In the genomic region with DNA sequence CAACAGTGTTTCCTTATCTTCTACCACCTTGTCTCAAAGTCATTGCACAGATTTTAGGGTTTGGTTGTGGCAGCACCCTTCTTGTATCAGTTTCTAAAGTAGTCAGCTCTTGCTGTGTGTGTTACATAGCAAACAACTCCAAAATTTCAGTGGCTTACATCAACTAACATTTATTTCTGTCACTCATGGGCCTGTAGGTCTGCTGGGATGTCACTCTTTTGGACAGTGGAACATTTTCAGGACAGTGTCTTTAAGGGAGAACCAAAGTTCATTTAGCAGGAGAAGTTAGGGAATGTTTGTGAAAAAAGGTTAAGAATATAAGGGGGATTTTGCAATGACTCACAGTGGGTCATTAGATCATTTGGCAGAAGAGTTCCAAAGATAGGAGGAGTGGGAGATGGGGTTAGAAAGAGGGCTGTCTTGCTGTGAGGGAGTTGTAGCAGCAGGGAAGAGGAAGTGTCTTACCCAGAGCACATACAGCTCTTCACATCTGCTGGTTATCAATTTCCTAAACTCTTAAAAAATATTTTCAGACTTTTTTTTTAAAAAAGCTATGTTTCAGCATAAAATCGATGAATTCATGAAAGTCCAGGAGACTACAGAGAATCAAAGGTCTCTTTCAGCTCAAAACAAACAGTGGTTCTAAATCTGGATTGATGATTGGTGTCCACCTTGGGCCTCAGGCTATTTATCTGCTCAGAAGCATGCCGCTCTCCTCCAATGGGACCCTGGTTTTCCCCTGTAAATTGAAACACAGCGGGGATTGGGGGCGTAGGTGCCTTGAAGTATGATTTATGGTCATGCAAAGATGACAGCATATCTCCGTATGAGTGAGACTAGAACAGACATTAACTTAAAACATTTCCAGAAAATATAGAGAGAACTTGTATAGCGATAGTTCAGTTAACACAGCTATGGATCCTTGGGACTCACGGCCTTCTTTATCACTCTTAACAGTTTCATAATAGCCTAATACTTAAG, we compare ENCODE assay signal across 17 cellular contexts.
DNase-seq lines count a peak whose midpoint lies in the region; ATAC-seq, FAIRE-seq and TF ChIP-seq lines count a peak whose summit lies in the region.
"Had no signal": no experiment of that assay in that cellular context is flagged by ENCODE, and none has a peak within 500 bp of the region (broad histone marks: within the 10 kb centered on the region; RNA-seq: fewer than 3 reads in every experiment).

No MANE protein-coding gene starts in this region.

- SMC1A ChIA-PET in GM12878 (lab: Charles Lee; ENCODE audit: uncharacterized antibody, unreplicated experiment), result interaction anchor here (0.8 to 1.5 kb wide), 5 partner anchors 13 to 132 kb away, joined by 3 to 6 read pairs (median 3); no protein-coding TSS in a partner anchor

- no peak for DNase-seq in CD8-positive, alpha-beta T cell
- DNase-seq in Kasumi-1 (lab: John Stamatoyannopoulos, UW) (peak; percentile 23 to 35), GM12878 (ENCODE audit: low read depth, low spot score) (no peak), psoas muscle (no peak), MCF 10A (ENCODE audit: unreplicated experiment) (no peak), esophagus squamous epithelium (lab: John Stamatoyannopoulos, UW) (no peak), ascending aorta (ENCODE audit: low spot score in 2 of 2) (no peak)
- DNase-seq: activated CD4-positive, alpha-beta T cell treated with anti-CD3 and anti-CD28 coated beads for 4 hours; activated naive CD4-positive, alpha-beta T cell treated with anti-CD3 and anti-CD28 coated beads, Interleukin-2, amount 50 U/mL, for 16 hours; CD4-positive, alpha-beta T cell; mammary epithelial cell; NCI-H2227 treated with DMSO at 0.1 percent for 48 hours; retina; T-helper 1 cell had no signal

- no peak overlapping the region for H3K9ac ChIP-seq in GM12878 (ENCODE audit: control insufficient read depth, insufficient read depth, low read length)
- H3K9ac ChIP-seq: KMS-11 had no signal

- CTCF ChIA-PET in CD8-positive, alpha-beta T cell (lab: Charles Lee), result no interaction called here
- CTCF ChIA-PET in GM12878 (lab: Yijun Ruan, JAX) (interaction anchor here (1.1 to 2.1 kb wide), 4 partner anchors 10 to 135 kb away, joined by 3 to 7 read pairs (median 4); no protein-coding TSS in a partner anchor), MCF 10A (lab: Yijun Ruan, JAX) (interaction anchor here (0.6 to 1.4 kb wide), 4 partner anchors 44 to 70 kb away, joined by 3 to 8 read pairs (median 4); no protein-coding TSS in a partner anchor)

- TF ChIP-seq CTCF in CD8-positive, alpha-beta T cell (IDR thresholded peaks at IDR 0.05), result no peak
- TF ChIP-seq CTCF in GM12878 (IDR thresholded peaks at IDR 0.05 in 2 of 3, conservative IDR thresholded peaks at IDR 0.05 in 1 of 3; ENCODE audit: control insufficient read depth in 2 of 3, extremely low read depth in 1 of 3, insufficient read depth in 1 of 3, low read depth in 3 of 3, low read length in 3 of 3) (no peak), psoas muscle (IDR thresholded peaks at IDR 0.05) (no peak), MCF 10A (IDR thresholded peaks at IDR 0.05; ENCODE audit: unreplicated experiment) (no peak), esophagus squamous epithelium (IDR thresholded peaks at IDR 0.05) (no peak), ascending aorta (IDR thresholded peaks at IDR 0.05) (no peak)

- H3K4me1 ChIP-seq in CD8-positive, alpha-beta T cell (ENCODE audit: insufficient read depth, low read length), result no peaks in the 10 kb centered on the region
- H3K4me1 ChIP-seq in GM12878 (ENCODE audit: control insufficient read depth, insufficient read depth, low read length) (no peaks in the 10 kb centered on the region), psoas muscle (peaks cover 4% of the 10 kb centered on the region), esophagus squamous epithelium (no peaks in the 10 kb centered on the region), ascending aorta (peaks cover 0 to 1% of the 10 kb centered on the region in 2 donors)

- no peak for FAIRE-seq in GM12878 (lab: Jason Lieb, UNC)

- no peak for TF ChIP-seq POLR2A in GM12878 (IDR thresholded peaks at IDR 0.05; ENCODE audit: low read depth, low read length)
- no peak for TF ChIP-seq POLR2A in esophagus squamous epithelium (IDR thresholded peaks at IDR 0.05)

- WGBS in GM12878 (ENCODE audit: insufficient coverage, insufficient replicate concordance, low lambda C conversion rate, missing lambda C conversion rate), result 97% methylated on average over 7 of the region's 7 CpGs
- WGBS in psoas muscle, 3 donors, result 95 to 97% (median 96%) methylated on average over 7 of the region's 7 CpGs
- WGBS in esophagus squamous epithelium, 2 donors, result 92 to 97% methylated on average over 7 of the region's 7 CpGs

- no peak for TF ChIP-seq EP300 in GM12878 (IDR thresholded peaks at IDR 0.05; ENCODE audit: borderline replicate concordance in 1 of 2, control insufficient read depth in 1 of 2, low read depth in 2 of 2, low read length in 2 of 2)

- H3K36me3 ChIP-seq in CD8-positive, alpha-beta T cell (ENCODE audit: insufficient read depth, low read length), result no peaks in the 10 kb centered on the region
- H3K36me3 ChIP-seq in GM12878 (ENCODE audit: control insufficient read depth in 2 of 2, insufficient read depth in 2 of 2, low read length in 1 of 2) (no peaks in the 10 kb centered on the region; a peak in 1 of 4 replicates), psoas muscle (ENCODE audit: insufficient read depth in 1 of 2, low read depth in 1 of 2) (peaks cover 0 to 4% of the 10 kb centered on the region in 2 donors), esophagus squamous epithelium (peaks cover 0 to 32% (median 0%) of the 10 kb centered on the region in 3 donors), ascending aorta (no peaks in the 10 kb centered on the region)

- intact Hi-C loops in CD8-positive, alpha-beta T cell (cut with DNase I, micrococcal nuclease), result no loop called here
- intact Hi-C loops in GM12878 (cut with micrococcal nuclease; ENCODE audit: unreplicated experiment) (no loop called here), psoas muscle (cut with DNase I) (no loop called here), MCF 10A (cut with micrococcal nuclease) (no loop called here), esophagus squamous epithelium (cut with DNase I) (no loop called here), ascending aorta (cut with DNase I) (no loop called here)

- H3K27ac Mint-ChIP-seq in CD8-positive, alpha-beta T cell, result peak overlapping the region; percentile 64
- H3K27ac Mint-ChIP-seq in MCF 10A (ENCODE audit: low read depth, unreplicated experiment), result no peak overlapping the region
- H3K27ac Mint-ChIP-seq: CD4-positive, alpha-beta T cell had no signal

- no peaks in the 10 kb centered on the region for H3K27me3 ChIP-seq in CD8-positive, alpha-beta T cell (ENCODE audit: insufficient read depth, low read length)
- H3K27me3 ChIP-seq in GM12878 (replicated peaks in 1 of 2; ENCODE audit: control insufficient read depth in 2 of 2, insufficient read depth in 2 of 2, low read length in 1 of 2) (no peaks in the 10 kb centered on the region), psoas muscle (ENCODE audit: insufficient read depth in 3 of 3, low read length in 2 of 3) (no peaks in the 10 kb centered on the region), esophagus squamous epithelium (no peaks in the 10 kb centered on the region), ascending aorta (no peaks in the 10 kb centered on the region)

- H2AFZ ChIP-seq in GM12878 (ENCODE audit: control insufficient read depth, low read depth, low read length), result no peak overlapping the region

- TF ChIP-seq RAD21 in GM12878 (IDR thresholded peaks at IDR 0.05; ENCODE audit: insufficient read depth, low read depth, low read length), result no peak

- H3K4me2 ChIP-seq in GM12878 (ENCODE audit: control insufficient read depth, insufficient read depth), result no peak overlapping the region
- H3K4me2 ChIP-seq: KMS-11 had no signal

- H3K4me3 Mint-ChIP-seq in CD8-positive, alpha-beta T cell, result no peak overlapping the region
- H3K4me3 Mint-ChIP-seq in MCF 10A (ENCODE audit: unreplicated experiment), result no peak overlapping the region
- H3K4me3 Mint-ChIP-seq: CD4-positive, alpha-beta T cell had no signal

- no peaks in the 10 kb centered on the region for H4K20me1 ChIP-seq in GM12878 (ENCODE audit: control insufficient read depth, insufficient read depth)

- in situ Hi-C loops in GM12878 (cut with MboI), result no loop called here

- H3K79me2 ChIP-seq in GM12878 (ENCODE audit: control insufficient read depth, insufficient read depth, low read length), result no peaks in the 10 kb centered on the region

- H3K4me3 ChIP-seq in CD8-positive, alpha-beta T cell (ENCODE audit: low read depth, low read length), result no peak overlapping the region
- no peak overlapping the region for H3K4me3 ChIP-seq in GM12878
- H3K4me3 ChIP-seq in psoas muscle, result no peak overlapping the region
- no peak overlapping the region for H3K4me3 ChIP-seq in esophagus squamous epithelium
- H3K4me3 ChIP-seq in ascending aorta, result no peak overlapping the region

- ATAC-seq in CD8-positive, alpha-beta T cell, result no peak
- peak; percentile 52 for ATAC-seq in GM21381 (IDR thresholded peaks at IDR 0.05; ENCODE audit: unreplicated experiment)
- ATAC-seq in GM12878, result peak; percentile 23; the same call in 2 of the 3 replicates
- no peak for ATAC-seq in psoas muscle
- ATAC-seq: HCT116 had no signal

- peaks cover 2% of the 10 kb centered on the region for H3K4me1 Mint-ChIP-seq in CD8-positive, alpha-beta T cell (ENCODE audit: low read depth)
- H3K4me1 Mint-ChIP-seq in MCF 10A (ENCODE audit: insufficient read depth, unreplicated experiment), result peaks cover 3% of the 10 kb centered on the region

- H3K27me3 Mint-ChIP-seq in CD8-positive, alpha-beta T cell (ENCODE audit: low read depth), result no peaks in the 10 kb centered on the region
- H3K27me3 Mint-ChIP-seq in MCF 10A (ENCODE audit: insufficient read depth, unreplicated experiment), result no peaks in the 10 kb centered on the region
- H3K27me3 Mint-ChIP-seq: CD4-positive, alpha-beta T cell had no signal

- RAD21 ChIA-PET in GM12878 (lab: Charles Lee; ENCODE audit: unreplicated experiment), result interaction anchor here (1.1 to 1.4 kb wide), 2 partner anchors 16 to 132 kb away, joined by 3 to 4 read pairs; no protein-coding TSS in a partner anchor

- H3K36me3 Mint-ChIP-seq in CD8-positive, alpha-beta T cell, result peaks cover 34% of the 10 kb centered on the region
- peaks cover 6% of the 10 kb centered on the region for H3K36me3 Mint-ChIP-seq in MCF 10A (ENCODE audit: insufficient read depth, unreplicated experiment)

- H3K9me3 ChIP-seq in CD8-positive, alpha-beta T cell (ENCODE audit: low read length), result no peaks in the 10 kb centered on the region
- H3K9me3 ChIP-seq in GM12878 (replicated peaks; ENCODE audit: control insufficient read depth, insufficient read depth, low read length) (no peaks in the 10 kb centered on the region), psoas muscle (no peaks in the 10 kb centered on the region), esophagus squamous epithelium (no peaks in the 10 kb centered on the region), ascending aorta (no peaks in the 10 kb centered on the region)

- no peak overlapping the region for H3K27ac ChIP-seq in CD8-positive, alpha-beta T cell (ENCODE audit: low read depth, low read length)
- H3K27ac ChIP-seq in GM12878 (ENCODE audit: control insufficient read depth, insufficient read depth) (no peak overlapping the region), psoas muscle (no peak overlapping the region), esophagus squamous epithelium (no peak overlapping the region), ascending aorta (no peak overlapping the region)
- H3K27ac ChIP-seq: KMS-11 had no signal

- POLR2A ChIA-PET in CD8-positive, alpha-beta T cell (lab: Charles Lee), result no interaction called here
- POLR2A ChIA-PET in GM12878 (lab: Charles Lee), result interaction anchor here (1.5 kb wide), 1 partner anchor 13 kb away, joined by 8 read pairs; no protein-coding TSS in a partner anchor
- POLR2A ChIA-PET in MCF 10A (lab: Yijun Ruan, JAX), result interaction anchor here (0.6 kb wide), 1 partner anchor 143 kb away, joined by 4 read pairs; no protein-coding TSS in a partner anchor

- H3K9me3 Mint-ChIP-seq in CD8-positive, alpha-beta T cell, result no peaks in the 10 kb centered on the region
- no peaks in the 10 kb centered on the region for H3K9me3 Mint-ChIP-seq in MCF 10A (ENCODE audit: unreplicated experiment)
- H3K9me3 Mint-ChIP-seq: CD4-positive, alpha-beta T cell had no signal

- BruUV-seq in GM12878 (replicated peaks; lab: Mats Ljungman, UMichigan) (no TSS peak), MCF 10A (replicated peaks; lab: Mats Ljungman, UMichigan) (no TSS peak)

Comparison
In these comparisons a context has a peak if more than half of its experiments do, and no peak if none do; other contexts are left out.
1. ATAC-seq: peak in GM21381 (single experiment) and GM12878 (single experiment); none in CD8-positive, alpha-beta T cell (single experiment) and psoas muscle (0 of 4).
2. DNase-seq: peak in Kasumi-1 (2 of 2); none in CD8-positive, alpha-beta T cell (0 of 7), GM12878 (single experiment), psoas muscle (0 of 2), MCF 10A (single experiment), esophagus squamous epithelium (single experiment) and ascending aorta (0 of 2).